In genomic region chr7:47227762-47228177, GRCh38 we compare ENCODE assay signal across 9 cellular contexts.
DNase-seq lines count a peak whose midpoint lies in the region; ATAC-seq, FAIRE-seq and TF ChIP-seq lines count a peak whose summit lies in the region.
"Had no signal": no experiment of that assay in that cellular context is flagged by ENCODE, and none has a peak within 500 bp of the region (broad histone marks: within the 10 kb centered on the region; RNA-seq: fewer than 3 reads in every experiment).

No MANE protein-coding gene starts in this region.

- no peaks in the 10 kb centered on the region for H3K36me3 Mint-ChIP-seq in activated CD4-positive, alpha-beta memory T cell treated with anti-CD3 and anti-CD28 coated beads for 36 hours

- H3K27me3 ChIP-seq in pancreas, result no peaks in the 10 kb centered on the region

- 73 to 84% methylated on average over 6 of the region's 6 CpGs for WGBS in pancreas, 2 donors

- H3K27ac Mint-ChIP-seq in activated CD4-positive, alpha-beta memory T cell treated with anti-CD3 and anti-CD28 coated beads for 36 hours, result no peak overlapping the region

- ATAC-seq in GM19043 (IDR thresholded peaks at IDR 0.05; ENCODE audit: low read depth, unreplicated experiment), result peak; percentile 81
- ATAC-seq in HG02981 (IDR thresholded peaks at IDR 0.05; ENCODE audit: unreplicated experiment), result peak; percentile 82
- peak in 3 of 4 donors; percentile 59 to 82 (median 74) for ATAC-seq in pancreas

- intact Hi-C loops in pancreas (cut with DNase I), result no loop called here
- intact Hi-C loops in activated CD4-positive, alpha-beta memory T cell treated with anti-CD3 and anti-CD28 coated beads for 36 hours (cut with micrococcal nuclease), result no loop called here

- no peak overlapping the region for H3K4me3 ChIP-seq in pancreas

- DNase-seq in T1000 (lab: John Stamatoyannopoulos, UW), result peak; percentile 71
- DNase-seq in pancreas, result no peak
- DNase-seq in NCI-H2081 treated with DMSO at 0.1 percent for 48 hours (lab: John Stamatoyannopoulos, UW), result no peak
- no peak for DNase-seq in caudate nucleus (lab: John Stamatoyannopoulos, UW)
- no peak for DNase-seq in NCI-H1092 treated with DMSO at 0.1 percent for 48 hours (lab: John Stamatoyannopoulos, UW)
- no peak for DNase-seq in activated CD4-positive, alpha-beta memory T cell treated with anti-CD3 and anti-CD28 coated beads for 36 hours

- CTCF ChIA-PET in activated CD4-positive, alpha-beta memory T cell treated with anti-CD3 and anti-CD28 coated beads for 36 hours (lab: Charles Lee), result no interaction called here

- no peaks in the 10 kb centered on the region for H3K9me3 ChIP-seq in pancreas

- H3K9me3 Mint-ChIP-seq in activated CD4-positive, alpha-beta memory T cell treated with anti-CD3 and anti-CD28 coated beads for 36 hours, result peaks cover 2% of the 10 kb centered on the region
- H3K9me3 Mint-ChIP-seq: neural crest cell had no signal

- H3K27me3 Mint-ChIP-seq in activated CD4-positive, alpha-beta memory T cell treated with anti-CD3 and anti-CD28 coated beads for 36 hours, result peaks cover 5% of the 10 kb centered on the region

- H3K27ac ChIP-seq in pancreas (no peak overlapping the region), caudate nucleus (ENCODE audit: low read depth, low read length) (no peak overlapping the region)

- no peaks in the 10 kb centered on the region for H3K4me1 Mint-ChIP-seq in activated CD4-positive, alpha-beta memory T cell treated with anti-CD3 and anti-CD28 coated beads for 36 hours (ENCODE audit: low read depth)
- H3K4me1 Mint-ChIP-seq: neural crest cell had no signal

- no peaks in the 10 kb centered on the region for H3K36me3 ChIP-seq in pancreas

- no peak for FAIRE-seq in pancreas (lab: Jason Lieb, UNC)

- POLR2A ChIA-PET in activated CD4-positive, alpha-beta memory T cell treated with anti-CD3 and anti-CD28 coated beads for 36 hours (lab: Charles Lee), result no interaction called here

- no peak overlapping the region for H3K4me3 Mint-ChIP-seq in activated CD4-positive, alpha-beta memory T cell treated with anti-CD3 and anti-CD28 coated beads for 36 hours
- H3K4me3 Mint-ChIP-seq: neural crest cell had no signal

- H3K4me1 ChIP-seq in pancreas, result no peaks in the 10 kb centered on the region

- no peak for TF ChIP-seq CTCF in pancreas (IDR thresholded peaks at IDR 0.05)
